Comparison of ENCODE assay signal across 1 cellular context in the genomic region with DNA sequence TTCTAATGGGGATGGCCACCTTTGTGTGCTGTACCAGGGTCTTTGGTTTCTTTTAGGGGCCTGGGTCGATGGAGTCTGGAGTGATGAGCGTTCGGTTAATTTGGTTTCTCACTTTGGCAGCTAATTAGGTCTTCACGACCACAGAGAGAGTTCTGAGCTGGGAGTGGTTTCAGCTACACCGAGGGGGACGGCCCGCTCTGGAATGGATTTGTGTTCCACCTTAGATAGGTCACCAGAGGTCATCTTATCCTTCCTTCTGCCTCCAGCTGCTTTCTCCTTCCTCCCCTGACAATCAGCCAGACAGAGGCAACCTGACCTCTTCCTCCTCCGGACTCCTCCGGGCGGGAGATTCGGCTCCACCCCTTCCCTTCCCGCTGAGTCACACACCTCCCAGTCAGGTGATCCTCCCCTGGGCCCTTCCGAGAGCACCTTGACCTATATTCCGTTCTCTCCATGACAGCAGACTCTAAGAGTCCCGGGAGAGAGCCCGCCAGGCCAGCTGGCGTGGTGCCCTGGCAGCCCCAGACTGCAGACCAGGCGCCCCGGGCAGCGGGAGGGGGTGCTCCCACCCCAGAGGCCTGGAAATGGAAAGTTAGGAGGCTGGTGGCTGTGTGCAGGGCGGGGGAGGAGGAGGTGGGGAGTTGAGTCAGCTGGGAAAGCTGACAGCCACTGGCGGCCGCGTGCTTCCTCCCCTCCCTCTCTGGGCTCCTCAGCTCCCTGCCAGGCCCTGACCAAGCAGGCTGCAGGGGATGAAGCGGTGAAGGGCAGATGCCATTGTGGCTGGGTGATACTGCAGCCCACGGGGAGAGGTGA.
TF ChIP-seq lines count a peak whose summit lies in the region.

No MANE protein-coding gene starts in this region.

TF ChIP-seq in A549, 52 proteins besides CTCF, POLR2A, EP300 and RAD21 (continued from another document):
- TF ChIP-seq, protein P1, sequence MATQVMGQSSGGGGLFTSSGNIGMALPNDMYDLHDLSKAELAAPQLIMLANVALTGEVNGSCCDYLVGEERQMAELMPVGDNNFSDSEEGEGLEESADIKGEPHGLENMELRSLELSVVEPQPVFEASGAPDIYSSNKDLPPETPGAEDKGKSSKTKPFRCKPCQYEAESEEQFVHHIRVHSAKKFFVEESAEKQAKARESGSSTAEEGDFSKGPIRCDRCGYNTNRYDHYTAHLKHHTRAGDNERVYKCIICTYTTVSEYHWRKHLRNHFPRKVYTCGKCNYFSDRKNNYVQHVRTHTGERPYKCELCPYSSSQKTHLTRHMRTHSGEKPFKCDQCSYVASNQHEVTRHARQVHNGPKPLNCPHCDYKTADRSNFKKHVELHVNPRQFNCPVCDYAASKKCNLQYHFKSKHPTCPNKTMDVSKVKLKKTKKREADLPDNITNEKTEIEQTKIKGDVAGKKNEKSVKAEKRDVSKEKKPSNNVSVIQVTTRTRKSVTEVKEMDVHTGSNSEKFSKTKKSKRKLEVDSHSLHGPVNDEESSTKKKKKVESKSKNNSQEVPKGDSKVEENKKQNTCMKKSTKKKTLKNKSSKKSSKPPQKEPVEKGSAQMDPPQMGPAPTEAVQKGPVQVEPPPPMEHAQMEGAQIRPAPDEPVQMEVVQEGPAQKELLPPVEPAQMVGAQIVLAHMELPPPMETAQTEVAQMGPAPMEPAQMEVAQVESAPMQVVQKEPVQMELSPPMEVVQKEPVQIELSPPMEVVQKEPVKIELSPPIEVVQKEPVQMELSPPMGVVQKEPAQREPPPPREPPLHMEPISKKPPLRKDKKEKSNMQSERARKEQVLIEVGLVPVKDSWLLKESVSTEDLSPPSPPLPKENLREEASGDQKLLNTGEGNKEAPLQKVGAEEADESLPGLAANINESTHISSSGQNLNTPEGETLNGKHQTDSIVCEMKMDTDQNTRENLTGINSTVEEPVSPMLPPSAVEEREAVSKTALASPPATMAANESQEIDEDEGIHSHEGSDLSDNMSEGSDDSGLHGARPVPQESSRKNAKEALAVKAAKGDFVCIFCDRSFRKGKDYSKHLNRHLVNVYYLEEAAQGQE (IDR thresholded peaks at IDR 0.05): no peak
- no peak for TF ChIP-seq SREBF2 (IDR thresholded peaks at IDR 0.05)
- no peak for TF ChIP-seq CEBPB (IDR thresholded peaks at IDR 0.05)
- TF ChIP-seq KDM1A (IDR thresholded peaks at IDR 0.05; ENCODE audit: low read depth): no peak
- TF ChIP-seq KDM5A (IDR thresholded peaks at IDR 0.05): no peak
- TF ChIP-seq, protein P2, sequence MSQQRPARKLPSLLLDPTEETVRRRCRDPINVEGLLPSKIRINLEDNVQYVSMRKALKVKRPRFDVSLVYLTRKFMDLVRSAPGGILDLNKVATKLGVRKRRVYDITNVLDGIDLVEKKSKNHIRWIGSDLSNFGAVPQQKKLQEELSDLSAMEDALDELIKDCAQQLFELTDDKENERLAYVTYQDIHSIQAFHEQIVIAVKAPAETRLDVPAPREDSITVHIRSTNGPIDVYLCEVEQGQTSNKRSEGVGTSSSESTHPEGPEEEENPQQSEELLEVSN (IDR thresholded peaks at IDR 0.05; ENCODE audit: borderline replicate concordance, low read depth): peak; percentile 82; the same call in 1 of the 2 replicates
- no peak for TF ChIP-seq HDAC2 (IDR thresholded peaks at IDR 0.05)
- no peak for TF ChIP-seq FOXS1 (CRISPR knock-in tag; IDR thresholded peaks at IDR 0.05)
- TF ChIP-seq ZSCAN20 (CRISPR knock-in tag; IDR thresholded peaks at IDR 0.05): no peak
- no peak for TF ChIP-seq RFX5 (IDR thresholded peaks at IDR 0.05)
- TF ChIP-seq EHMT2 (IDR thresholded peaks at IDR 0.05; ENCODE audit: low read depth): no peak
- no peak for TF ChIP-seq BHLHE40 (IDR thresholded peaks at IDR 0.05; ENCODE audit: low read depth, low read length)
- no peak for TF ChIP-seq HOXA7 (CRISPR knock-in tag; IDR thresholded peaks at IDR 0.05)
- no peak for TF ChIP-seq TP53 (CRISPR knock-in tag; IDR thresholded peaks at IDR 0.05)
- no peak; the same call in 1 of the 2 replicates for TF ChIP-seq FOSL2 (IDR thresholded peaks at IDR 0.05)
- peak; percentile 83 for TF ChIP-seq FOSL2 (CRISPR knock-in tag; IDR thresholded peaks at IDR 0.05)
- no peak for TF ChIP-seq PHF8 (IDR thresholded peaks at IDR 0.05; ENCODE audit: borderline replicate concordance, low read depth)
- TF ChIP-seq HOXB5 (CRISPR knock-in tag; IDR thresholded peaks at IDR 0.05): no peak; the same call in 1 of the 2 replicates
- no peak for TF ChIP-seq TFCP2L1 (CRISPR knock-in tag; IDR thresholded peaks at IDR 0.05)
- TF ChIP-seq GATA3 (IDR thresholded peaks at IDR 0.05; ENCODE audit: borderline replicate concordance): peak; percentile 53; the same call in 1 of the 2 replicates
- TF ChIP-seq, protein P3, sequence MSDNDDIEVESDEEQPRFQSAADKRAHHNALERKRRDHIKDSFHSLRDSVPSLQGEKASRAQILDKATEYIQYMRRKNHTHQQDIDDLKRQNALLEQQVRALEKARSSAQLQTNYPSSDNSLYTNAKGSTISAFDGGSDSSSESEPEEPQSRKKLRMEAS (IDR thresholded peaks at IDR 0.05): peak; percentile 95
- no peak for TF ChIP-seq CBX8 (IDR thresholded peaks at IDR 0.05)
- no peak for TF ChIP-seq ZC3H11A (IDR thresholded peaks at IDR 0.05)
- TF ChIP-seq, protein P4, sequence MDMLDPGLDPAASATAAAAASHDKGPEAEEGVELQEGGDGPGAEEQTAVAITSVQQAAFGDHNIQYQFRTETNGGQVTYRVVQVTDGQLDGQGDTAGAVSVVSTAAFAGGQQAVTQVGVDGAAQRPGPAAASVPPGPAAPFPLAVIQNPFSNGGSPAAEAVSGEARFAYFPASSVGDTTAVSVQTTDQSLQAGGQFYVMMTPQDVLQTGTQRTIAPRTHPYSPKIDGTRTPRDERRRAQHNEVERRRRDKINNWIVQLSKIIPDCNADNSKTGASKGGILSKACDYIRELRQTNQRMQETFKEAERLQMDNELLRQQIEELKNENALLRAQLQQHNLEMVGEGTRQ (IDR thresholded peaks at IDR 0.05): peak; percentile 84
- TF ChIP-seq SMC3 (IDR thresholded peaks at IDR 0.05): peak; percentile 24; the same call in 1 of the 3 replicates
- no peak for TF ChIP-seq ZNF302 (CRISPR knock-in tag; IDR thresholded peaks at IDR 0.05)
- TF ChIP-seq MAFK (IDR thresholded peaks at IDR 0.05; ENCODE audit: partially characterized antibody): peak; percentile 79
- no peak; the same call in none of the 2 replicates for TF ChIP-seq JUNB (IDR thresholded peaks at IDR 0.05)
- TF ChIP-seq, protein P5, sequence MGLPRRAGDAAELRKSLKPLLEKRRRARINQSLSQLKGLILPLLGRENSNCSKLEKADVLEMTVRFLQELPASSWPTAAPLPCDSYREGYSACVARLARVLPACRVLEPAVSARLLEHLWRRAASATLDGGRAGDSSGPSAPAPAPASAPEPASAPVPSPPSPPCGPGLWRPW (IDR thresholded peaks at IDR 0.05): no peak
